1 cellular context compared by ENCODE assay signal in genomic region chr7:30460246-30460633, GRCh38.
TF ChIP-seq lines count a peak whose summit lies in the region.

No MANE protein-coding gene starts in this region.

TF ChIP-seq in A549, 52 proteins besides CTCF, POLR2A, EP300 and RAD21 (continued from another document):
- TF ChIP-seq HMGXB4 (CRISPR knock-in tag; IDR thresholded peaks at IDR 0.05; ENCODE audit: borderline replicate concordance) (no peak), HOXB5 (CRISPR knock-in tag; IDR thresholded peaks at IDR 0.05) (no peak)
